19 cellular contexts compared by ENCODE assay signal in the genomic region with DNA sequence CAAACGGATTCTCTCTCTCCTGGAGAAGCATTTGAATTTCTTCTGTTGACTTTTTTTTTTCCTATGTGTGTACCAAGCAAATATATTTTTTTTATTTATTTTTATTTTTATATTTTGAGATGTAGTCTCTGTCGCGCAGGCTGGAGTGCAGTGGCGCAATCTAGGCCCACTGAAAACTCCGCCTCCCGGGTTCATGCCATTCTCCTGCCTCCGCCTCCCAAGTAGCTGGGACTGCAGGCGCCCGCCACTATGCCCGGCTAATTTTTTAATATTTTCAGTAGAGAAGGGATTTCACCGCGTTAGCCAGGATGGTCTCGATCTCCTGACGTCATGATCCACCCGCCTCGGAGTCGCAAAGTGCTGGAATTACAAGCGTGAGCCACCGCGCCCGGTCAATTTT.
DNase-seq lines count a peak whose midpoint lies in the region; ATAC-seq, FAIRE-seq and TF ChIP-seq lines count a peak whose summit lies in the region.
"Had no signal": no experiment of that assay in that cellular context is flagged by ENCODE, and none has a peak within 500 bp of the region (broad histone marks: within the 10 kb centered on the region; RNA-seq: fewer than 3 reads in every experiment).

No MANE protein-coding gene starts in this region.

- TF ChIP-seq CTCF in right atrium auricular region (IDR thresholded peaks at IDR 0.05) = no peak
- no peak for TF ChIP-seq CTCF in kidney (IDR thresholded peaks at IDR 0.05; ENCODE audit: borderline replicate concordance, extremely low read depth, insufficient read depth)

- no peak overlapping the region for H3K9ac ChIP-seq in kidney (ENCODE audit: low read length in 2 of 2)
- H3K9ac ChIP-seq: BLaER1 treated with 17β-estradiol and CSF1 and Interleukin-3, amounts not matched to agents 10 nM and 100 nM had no signal

- DNase-seq in Right ventricle myocardium superior (peak; percentile 21), right atrium auricular region (ENCODE audit: low spot score) (no peak), kidney (peak; percentile 48), posterior vena cava (ENCODE audit: low spot score) (peak; percentile 40), ecto neural progenitor cell (ENCODE audit: low spot score) (no peak)
- DNase-seq: AML-193; Caco-2; Calu3; CD4-positive, alpha-beta T cell; CD8-positive, alpha-beta T cell; DMS79 treated with DMSO at 0.1 percent for 48 hours; GF-D8 had no signal

- no peaks in the 10 kb centered on the region for H3K4me1 ChIP-seq in right atrium auricular region
- H3K4me1 ChIP-seq in kidney (ENCODE audit: control insufficient read depth in 1 of 2, insufficient read depth in 1 of 2, low read depth in 1 of 2, low read length in 2 of 2) = no peaks in the 10 kb centered on the region
- H3K4me1 ChIP-seq: A549; BLaER1 treated with 17β-estradiol and CSF1 and Interleukin-3, amounts not matched to agents 10 nM and 100 nM; Caco-2 had no signal

- no peaks in the 10 kb centered on the region for H3K27me3 ChIP-seq in right atrium auricular region
- H3K27me3 ChIP-seq: BLaER1 treated with 17β-estradiol and CSF1 and Interleukin-3, amounts not matched to agents 10 nM and 100 nM had no signal

- FAIRE-seq in kidney (lab: Jason Lieb, UNC) = no peak
- FAIRE-seq: A549, D721Med, G401.6, GM12891 had no signal

- no peaks in the 10 kb centered on the region for H3K36me3 ChIP-seq in right atrium auricular region
- H3K36me3 ChIP-seq in kidney (ENCODE audit: control insufficient read depth in 1 of 2, insufficient read depth in 2 of 2, low read length in 2 of 2) = no peaks in the 10 kb centered on the region
- H3K36me3 ChIP-seq: BLaER1 treated with 17β-estradiol and CSF1 and Interleukin-3, amounts not matched to agents 10 nM and 100 nM had no signal

- H3K9me3 ChIP-seq in right atrium auricular region (no peaks in the 10 kb centered on the region), kidney (ENCODE audit: control insufficient read depth in 1 of 2, low read length in 2 of 2) (no peaks in the 10 kb centered on the region)
- H3K9me3 ChIP-seq: A549; BLaER1 treated with 17β-estradiol and CSF1 and Interleukin-3, amounts not matched to agents 10 nM and 100 nM; Caco-2 had no signal

- H3K27ac ChIP-seq in right atrium auricular region (no peak overlapping the region), kidney (ENCODE audit: low read depth in 2 of 2, low read length in 2 of 2) (no peak overlapping the region)
- H3K27ac ChIP-seq: 22Rv1; A549; BLaER1 treated with 17β-estradiol and CSF1 and Interleukin-3, amounts not matched to agents 10 nM and 100 nM; C4-2B had no signal

- intact Hi-C loops in Right ventricle myocardium superior (cut with DNase I) (no loop called here), kidney (cut with DNase I) (no loop called here), posterior vena cava (cut with DNase I) (no loop called here)

- no peak for ATAC-seq in Right ventricle myocardium superior (ENCODE audit: poor library complexity)
- ATAC-seq: A549; CD8-positive, alpha-beta T cell had no signal

- H3K4me3 ChIP-seq in right atrium auricular region (no peak overlapping the region), kidney (ENCODE audit: low read length in 2 of 2) (no peak overlapping the region)
- H3K4me3 ChIP-seq: A549; BLaER1 treated with 17β-estradiol and CSF1 and Interleukin-3, amounts not matched to agents 10 nM and 100 nM had no signal

Comparison
In these comparisons a context has a peak if more than half of its experiments do, and no peak if none do; other contexts are left out.
1. DNase-seq: peak in Right ventricle myocardium superior (single experiment), kidney (single experiment) and posterior vena cava (single experiment); none in right atrium auricular region (single experiment) and ecto neural progenitor cell (single experiment).